16 cellular contexts compared by ENCODE assay signal in genomic region chr12:62957233-62957953, GRCh38. TPM values are rescaled to one million over a fixed set of nuclear protein-coding genes. Genes with fewer than 3 reads are reported as not detected.
DNase-seq lines count a peak whose midpoint lies in the region; ATAC-seq, FAIRE-seq and TF ChIP-seq lines count a peak whose summit lies in the region.
"Had no signal": no experiment of that assay in that cellular context is flagged by ENCODE, and none has a peak within 500 bp of the region (broad histone marks: within the 10 kb centered on the region; RNA-seq: fewer than 3 reads in every experiment).

No MANE protein-coding gene starts in this region.

- intact Hi-C loops in PC-9 (cut with micrococcal nuclease; ENCODE audit: unreplicated experiment), result no loop called here
- intact Hi-C loops in pancreas (cut with DNase I), result no loop called here
- intact Hi-C loops in prostate gland (cut with DNase I), result no loop called here

- no peaks in the 10 kb centered on the region for H3K36me3 ChIP-seq in HUES48 (ENCODE audit: control insufficient read depth, insufficient read depth, low read length)
- H3K36me3 ChIP-seq in PC-9 (ENCODE audit: low read depth), result no peaks in the 10 kb centered on the region
- no peaks in the 10 kb centered on the region for H3K36me3 ChIP-seq in hepatocyte (replicated peaks; ENCODE audit: insufficient read depth, low read depth)
- no peaks in the 10 kb centered on the region for H3K36me3 ChIP-seq in pancreas
- H3K36me3 ChIP-seq in prostate gland, result no peaks in the 10 kb centered on the region

- DNase-seq in PC-9 (no peak), hepatocyte (ENCODE audit: low spot score) (no peak), pancreas (no peak), AG20443 (ENCODE audit: low spot score) (no peak), prostate gland (ENCODE audit: low spot score) (no peak)
- no peak for DNase-seq in activated CD8-positive, alpha-beta memory T cell treated with anti-CD3 and anti-CD28 coated beads for 24 hours
- DNase-seq: activated CD8-positive, alpha-beta T cell treated with anti-CD3 and anti-CD28 coated beads, Interleukin-2, amount 10 ng/mL, durations not matched to agents 7 days and 5 days; activated naive CD4-positive, alpha-beta T cell treated with anti-CD3 and anti-CD28 coated beads, Interleukin-2, amount 50 U/mL, for 16 hours; COR-L47; effector memory CD4-positive, alpha-beta T cell; H7; MV-4-11; naive thymus-derived CD8-positive, alpha-beta T cell; stimulated activated naive CD4-positive, alpha-beta T cell treated with Interleukin-2 at 50 U/mL for 16 hours had no signal

- H3K27ac ChIP-seq in HUES48 (ENCODE audit: low read depth, low read length) (peak overlapping the region; percentile 87), PC-9 (no peak overlapping the region), hepatocyte (no peak overlapping the region), pancreas (no peak overlapping the region), prostate gland (peak overlapping the region in 1 of 2 donors; percentile 66)

- no TSS peak for BruUV-seq in PC-9 (replicated peaks; lab: Mats Ljungman, UMichigan)

- peak; percentile 48 to 76 (median 62) for ATAC-seq in pancreas
- no peak for ATAC-seq in HG02840 (IDR thresholded peaks at IDR 0.05; ENCODE audit: low FRiP score, unreplicated experiment)
- ATAC-seq: activated CD8-positive, alpha-beta T cell treated with anti-CD3 and anti-CD28 coated beads, Interleukin-2, amount 10 ng/mL, durations not matched to agents 7 days and 5 days; naive thymus-derived CD8-positive, alpha-beta T cell had no signal

- no peak for TF ChIP-seq POLR2A in prostate gland (IDR thresholded peaks at IDR 0.05)

- POLR2A ChIA-PET in PC-9 (lab: Charles Lee; ENCODE audit: unreplicated experiment), result interaction anchor here (0.6 kb wide), 1 partner anchor 686 kb away, joined by 6 read pairs; no protein-coding TSS in a partner anchor

- H3K9me3 ChIP-seq in HUES48 (ENCODE audit: control insufficient read depth, insufficient read depth, low read length) (no peaks in the 10 kb centered on the region), PC-9 (ENCODE audit: insufficient read depth, low read depth) (no peaks in the 10 kb centered on the region), hepatocyte (ENCODE audit: low read depth) (no peaks in the 10 kb centered on the region), pancreas (no peaks in the 10 kb centered on the region), prostate gland (no peaks in the 10 kb centered on the region)

- 27% methylated on average over 2 of the region's 2 CpGs for WGBS in hepatocyte (ENCODE audit: low lambda C conversion rate, missing lambda C conversion rate)
- 26 to 42% methylated on average over 2 of the region's 2 CpGs for WGBS in pancreas, 2 donors
- WGBS in prostate gland, result 23% methylated on average over 2 of the region's 2 CpGs

- no peaks in the 10 kb centered on the region for H3K27me3 ChIP-seq in HUES48 (ENCODE audit: control insufficient read depth, insufficient read depth, low read length)
- H3K27me3 ChIP-seq in PC-9 (ENCODE audit: insufficient read depth, low read depth), result no peaks in the 10 kb centered on the region
- H3K27me3 ChIP-seq in hepatocyte, result no peaks in the 10 kb centered on the region
- no peaks in the 10 kb centered on the region for H3K27me3 ChIP-seq in pancreas
- no peaks in the 10 kb centered on the region for H3K27me3 ChIP-seq in prostate gland (replicated peaks; ENCODE audit: insufficient read depth)

- TF ChIP-seq CTCF in PC-9 (conservative IDR thresholded peaks at IDR 0.05) (no peak), hepatocyte (IDR thresholded peaks at IDR 0.05; ENCODE audit: poor library complexity) (no peak), pancreas (IDR thresholded peaks at IDR 0.05) (no peak), prostate gland (IDR thresholded peaks at IDR 0.05) (no peak)

- H3F3A ChIP-seq in PC-9 (ENCODE audit: insufficient read depth, low read depth), result 0 out of 2 replicates have a peak, but pooled peaks cover 7% of the 10 kb centered on the region

- H3K4me1 ChIP-seq in HUES48 (ENCODE audit: control insufficient read depth, insufficient read depth, low read length) (peaks cover 21% of the 10 kb centered on the region), PC-9 (replicated peaks; ENCODE audit: insufficient read depth) (peaks cover 7% of the 10 kb centered on the region), hepatocyte (ENCODE audit: insufficient read depth) (peaks cover 16% of the 10 kb centered on the region), pancreas (peaks cover 3 to 9% (median 8%) of the 10 kb centered on the region in 3 donors), prostate gland (replicated peaks) (peaks cover 9% of the 10 kb centered on the region)

- FAIRE-seq in pancreas (lab: Jason Lieb, UNC), result no peak

- CTCF ChIA-PET in PC-9 (lab: Charles Lee), result no interaction called here

- H4K20me1 ChIP-seq in PC-9 (ENCODE audit: insufficient read depth) (no peaks in the 10 kb centered on the region), hepatocyte (ENCODE audit: insufficient read depth, poor library complexity, severe bottlenecking) (no peaks in the 10 kb centered on the region)

- H3K9me2 ChIP-seq in PC-9 (ENCODE audit: insufficient read depth) (no peaks in the 10 kb centered on the region; the same call in 1 of the 2 replicates), hepatocyte (replicated peaks; ENCODE audit: insufficient read depth) (no peaks in the 10 kb centered on the region)

- no peak overlapping the region for H3K9ac ChIP-seq in HUES48 (ENCODE audit: low read depth, low read length)

- H2AFZ ChIP-seq in PC-9 (no peak overlapping the region), hepatocyte (no peak overlapping the region)

- H3K4me2 ChIP-seq in PC-9, result peak overlapping the region; percentile 50
- peak overlapping the region; percentile 19 for H3K4me2 ChIP-seq in hepatocyte

- H3K79me2 ChIP-seq in PC-9 (ENCODE audit: low read depth) (no peaks in the 10 kb centered on the region), hepatocyte (no peaks in the 10 kb centered on the region)

- H3K4me3 ChIP-seq in HUES48 (ENCODE audit: low read depth, low read length) (peak overlapping the region; percentile 17; the same call in 1 of the 2 replicates), PC-9 (no peak overlapping the region), hepatocyte (no peak overlapping the region), pancreas (no peak overlapping the region), prostate gland (no peak overlapping the region)

RNA-seq across cellular contexts. Expression of gene PPM1H, which starts 22.4 kb away (rescaled TPM):
- total RNA-seq in PC-9 (2021), result 11.4 and 13.5 TPM in 2 replicates
- total RNA-seq in hepatocyte, result 19.6 and 21.8 TPM in 2 replicates
- 9.2 TPM in 2 replicates for polyA plus RNA-seq in hepatocyte
- total RNA-seq in pancreas, result 10 to 100 TPM in 2 of 6 donors, 1 to 10 TPM in 4; 5.2 to 12.9 (median 6.3) TPM
- polyA plus RNA-seq in pancreas, result 1 to 10 TPM; 1.7 to 3.6 TPM
- 10 to 100 TPM; 27.0 to 46.9 TPM for total RNA-seq in prostate gland
- total RNA-seq: activated CD8-positive, alpha-beta T cell treated with anti-CD3 and anti-CD28 coated beads, Interleukin-2, amount 10 ng/mL, durations not matched to agents 7 days and 5 days; naive thymus-derived CD8-positive, alpha-beta T cell had no signal
- polyA plus RNA-seq: naive thymus-derived CD8-positive, alpha-beta T cell had no signal
